20 cellular contexts compared by ENCODE assay signal in genomic region chr7:79471283-79471682, GRCh38. TPM values are rescaled to one million over a fixed set of nuclear protein-coding genes. Genes with fewer than 3 reads are reported as not detected.
DNase-seq lines count a peak whose midpoint lies in the region; ATAC-seq and TF ChIP-seq lines count a peak whose summit lies in the region.
"Had no signal": no experiment of that assay in that cellular context is flagged by ENCODE, and none has a peak within 500 bp of the region (broad histone marks: within the 10 kb centered on the region; RNA-seq: fewer than 3 reads in every experiment).

No MANE protein-coding gene starts in this region.

- no peak for TF ChIP-seq CTCF in PC-3 (conservative IDR thresholded peaks at IDR 0.05; ENCODE audit: low read depth, low read length)
- TF ChIP-seq CTCF in dorsolateral prefrontal cortex (IDR thresholded peaks at IDR 0.05 in 54 of 56, conservative IDR thresholded peaks at IDR 0.05 in 2 of 56; ENCODE audit: low read depth in 1 of 56, partially characterized antibody in 56 of 56) = no peak

- no peaks in the 10 kb centered on the region for H3K9me3 Mint-ChIP-seq in activated naive CD4-positive, alpha-beta T cell treated with anti-CD3 and anti-CD28 coated beads, Interleukin-2, amount 50 U/mL, for 72 hours

- no peaks in the 10 kb centered on the region for H3K9me3 ChIP-seq in PC-3 (ENCODE audit: low read length)
- H3K9me3 ChIP-seq: Peyer's patch, SJCRH30 had no signal

- H3K36me3 Mint-ChIP-seq in activated naive CD4-positive, alpha-beta T cell treated with anti-CD3 and anti-CD28 coated beads, Interleukin-2, amount 50 U/mL, for 72 hours = no peaks in the 10 kb centered on the region
- H3K36me3 Mint-ChIP-seq: CD8-positive, alpha-beta memory T cell had no signal

- no peak overlapping the region for H2AFZ ChIP-seq in PC-3 (ENCODE audit: low read length)

- no peaks in the 10 kb centered on the region for H3K36me3 ChIP-seq in PC-3 (ENCODE audit: low read depth, low read length)
- H3K36me3 ChIP-seq: Peyer's patch, SJCRH30 had no signal

- CTCF ChIA-PET in PC-3 (lab: Charles Lee) = interaction anchor here (0.6 to 1.0 kb wide), 3 partner anchors 38 to 173 kb away, joined by 3 to 7 read pairs (median 4); no protein-coding TSS in a partner anchor

- intact Hi-C loops in PC-3 (cut with micrococcal nuclease) = no loop called here
- intact Hi-C loops in dorsolateral prefrontal cortex (cut with DNase I) = no loop called here

- H3K4me3 ChIP-seq in PC-3 (ENCODE audit: low read length) (no peak overlapping the region), dorsolateral prefrontal cortex (peak overlapping the region in 1 of 59 donors; percentile 8)
- H3K4me3 ChIP-seq: Peyer's patch, SJCRH30 had no signal

- no peaks in the 10 kb centered on the region for H3K9me2 ChIP-seq in PC-3 (replicated peaks; ENCODE audit: low read length)

- H3K27me3 ChIP-seq in PC-3 (ENCODE audit: low read length) (no peaks in the 10 kb centered on the region), dorsolateral prefrontal cortex (no peaks in the 10 kb centered on the region)
- H3K27me3 ChIP-seq: Peyer's patch, SJCRH30 had no signal

- H3K9ac ChIP-seq in PC-3 (ENCODE audit: low read length) = no peak overlapping the region

- no peak overlapping the region for H3K27ac Mint-ChIP-seq in activated naive CD4-positive, alpha-beta T cell treated with anti-CD3 and anti-CD28 coated beads, Interleukin-2, amount 50 U/mL, for 72 hours
- H3K27ac Mint-ChIP-seq: CD8-positive, alpha-beta memory T cell had no signal

- no peak overlapping the region for H3K27ac ChIP-seq in PC-3 (ENCODE audit: low read length)
- peak overlapping the region in 47 of 59 donors; percentile 2 to 78 (median 58) for H3K27ac ChIP-seq in dorsolateral prefrontal cortex
- H3K27ac ChIP-seq: C4-2B, Peyer's patch, SJCRH30 had no signal

- H3F3A ChIP-seq in PC-3 (ENCODE audit: low read length, unreplicated experiment) = no peaks in the 10 kb centered on the region

- H3K4me2 ChIP-seq in PC-3 (ENCODE audit: low read length) = no peak overlapping the region

- ATAC-seq in PC-3 = peak; percentile 79
- ATAC-seq in GM19395 (IDR thresholded peaks at IDR 0.05; ENCODE audit: unreplicated experiment) = no peak
- no peak for ATAC-seq in activated naive CD4-positive, alpha-beta T cell treated with anti-CD3 and anti-CD28 coated beads, Interleukin-2, amount 50 U/mL, for 72 hours

- POLR2A ChIA-PET in PC-3 (lab: Charles Lee; ENCODE audit: unreplicated experiment) = interaction anchor here (0.6 kb wide), 1 partner anchor 19 kb away, joined by 4 read pairs; no protein-coding TSS in a partner anchor

- no peaks in the 10 kb centered on the region for H4K20me1 ChIP-seq in PC-3 (ENCODE audit: low read length)

- BruUV-seq in PC-3 (replicated peaks; lab: Mats Ljungman, UMichigan) = no TSS peak

- no peaks in the 10 kb centered on the region for H3K4me1 ChIP-seq in PC-3 (ENCODE audit: insufficient read depth, low read length)
- H3K4me1 ChIP-seq: Peyer's patch, SJCRH30 had no signal

- H3K79me2 ChIP-seq in PC-3 (ENCODE audit: low read length) = no peaks in the 10 kb centered on the region

- DNase-seq in EH (ENCODE audit: low read depth) = peak; percentile 49
- DNase-seq in PC-3 = peak; percentile 55
- DNase-seq in dorsolateral prefrontal cortex = no peak
- peak; percentile 8 for DNase-seq in midbrain (lab: John Stamatoyannopoulos, UW)
- no peak for DNase-seq in HK-2 (ENCODE audit: unreplicated experiment)
- DNase-seq in activated naive CD4-positive, alpha-beta T cell treated with anti-CD3 and anti-CD28 coated beads, Interleukin-2, amount 50 U/mL, for 72 hours (ENCODE audit: low spot score in 2 of 2) = no peak
- DNase-seq: CD8-positive, alpha-beta memory T cell; GF-D8; H7; KBM-7; NCI-H1105; NCI-H146; NCI-H2029; NCI-H226; NCI-H510A treated with DMSO at 0.1 percent for 48 hours; NCI-H748 treated with DMSO at 0.1 percent for 48 hours; Peyer's patch; SJCRH30 had no signal

RNA-seq across cellular contexts. Expression of gene MAGI2, which starts 17.8 kb away (rescaled TPM):
- total RNA-seq in PC-3 (2014; rRNA removed) (0.06 TPM in 1 of 2 replicates, not detected in the other), dorsolateral prefrontal cortex (100 to 1,000 TPM; 157 to 311 (median 217) TPM)
- total RNA-seq in activated naive CD4-positive, alpha-beta T cell treated with anti-CD3 and anti-CD28 coated beads, Interleukin-2, amount 50 U/mL, for 72 hours = under 1 TPM in 1 of 2 donors, not detected in 1; 0.16 TPM

Comparison
In these comparisons a context has a peak if more than half of its experiments do, and no peak if none do; other contexts are left out.
1. DNase-seq: peak in EH (single experiment), PC-3 (single experiment) and midbrain (single experiment); none in dorsolateral prefrontal cortex (0 of 10), HK-2 (single experiment) and activated naive CD4-positive, alpha-beta T cell treated with anti-CD3 and anti-CD28 coated beads, Interleukin-2, amount 50 U/mL, for 72 hours (0 of 2).
2. RNA of gene MAGI2, which starts 17.8 kb away (total RNA-seq): 157 to 311 TPM in dorsolateral prefrontal cortex; 0.16 TPM in activated naive CD4-positive, alpha-beta T cell treated with anti-CD3 and anti-CD28 coated beads, Interleukin-2, amount 50 U/mL, for 72 hours and 0.06 TPM in PC-3; every median in the first group is over 100 times any median in the second.